Comparison of ENCODE assay signal across 2 cellular contexts in the genomic region with DNA sequence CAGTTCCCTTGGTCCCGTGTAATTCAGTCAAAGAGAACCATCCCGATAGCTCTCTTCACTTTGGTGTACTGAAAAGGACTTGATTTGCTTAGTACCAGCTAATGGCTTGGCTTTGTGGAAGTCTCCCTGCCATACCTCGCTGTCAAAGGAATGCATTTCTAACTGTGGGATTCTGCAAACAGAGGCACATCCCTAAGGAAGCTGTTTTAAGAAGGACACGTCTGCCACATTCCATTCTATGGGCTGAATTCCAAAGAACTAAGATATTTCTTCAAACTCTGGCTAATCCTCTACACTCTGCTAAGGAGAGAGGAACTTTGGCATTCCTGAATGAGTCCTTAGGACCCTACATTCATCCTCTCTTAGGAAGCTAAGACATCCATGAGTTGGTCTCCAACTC.
TF ChIP-seq lines count a peak whose summit lies in the region.

No MANE protein-coding gene starts in this region.

TF ChIP-seq in IMR-90, 13 proteins besides CTCF, POLR2A, EP300 and RAD21:
- TF ChIP-seq MAZ (IDR thresholded peaks at IDR 0.05; ENCODE audit: borderline replicate concordance, low read depth, low read length) (no peak), RFX5 (IDR thresholded peaks at IDR 0.05; ENCODE audit: low read depth, low read length) (no peak), MAFK (IDR thresholded peaks at IDR 0.05; ENCODE audit: low read depth, low read length) (no peak), RCOR1 (IDR thresholded peaks at IDR 0.05; ENCODE audit: insufficient replicate concordance, low read length) (no peak), CEBPB (IDR thresholded peaks at IDR 0.05; ENCODE audit: low read depth, low read length) (no peak), CHD1 (IDR thresholded peaks at IDR 0.05; ENCODE audit: low read depth, low read length) (no peak), MXI1 (IDR thresholded peaks at IDR 0.05; ENCODE audit: borderline replicate concordance, low read depth, low read length) (no peak), NFE2L2 (IDR thresholded peaks at IDR 0.05; ENCODE audit: low read depth, low read length) (no peak), SMC3 (IDR thresholded peaks at IDR 0.05; ENCODE audit: low read depth, low read length) (no peak), FOS (IDR thresholded peaks at IDR 0.05; ENCODE audit: low read depth, low read length) (no peak), BHLHE40 (IDR thresholded peaks at IDR 0.05; ENCODE audit: low read depth, low read length) (no peak)
- TF ChIP-seq, protein P1, sequence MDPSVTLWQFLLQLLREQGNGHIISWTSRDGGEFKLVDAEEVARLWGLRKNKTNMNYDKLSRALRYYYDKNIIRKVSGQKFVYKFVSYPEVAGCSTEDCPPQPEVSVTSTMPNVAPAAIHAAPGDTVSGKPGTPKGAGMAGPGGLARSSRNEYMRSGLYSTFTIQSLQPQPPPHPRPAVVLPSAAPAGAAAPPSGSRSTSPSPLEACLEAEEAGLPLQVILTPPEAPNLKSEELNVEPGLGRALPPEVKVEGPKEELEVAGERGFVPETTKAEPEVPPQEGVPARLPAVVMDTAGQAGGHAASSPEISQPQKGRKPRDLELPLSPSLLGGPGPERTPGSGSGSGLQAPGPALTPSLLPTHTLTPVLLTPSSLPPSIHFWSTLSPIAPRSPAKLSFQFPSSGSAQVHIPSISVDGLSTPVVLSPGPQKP (IDR thresholded peaks at IDR 0.05; ENCODE audit: borderline replicate concordance, low read depth, low read length) = no peak
- TF ChIP-seq, protein P2, sequence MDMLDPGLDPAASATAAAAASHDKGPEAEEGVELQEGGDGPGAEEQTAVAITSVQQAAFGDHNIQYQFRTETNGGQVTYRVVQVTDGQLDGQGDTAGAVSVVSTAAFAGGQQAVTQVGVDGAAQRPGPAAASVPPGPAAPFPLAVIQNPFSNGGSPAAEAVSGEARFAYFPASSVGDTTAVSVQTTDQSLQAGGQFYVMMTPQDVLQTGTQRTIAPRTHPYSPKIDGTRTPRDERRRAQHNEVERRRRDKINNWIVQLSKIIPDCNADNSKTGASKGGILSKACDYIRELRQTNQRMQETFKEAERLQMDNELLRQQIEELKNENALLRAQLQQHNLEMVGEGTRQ (IDR thresholded peaks at IDR 0.05; ENCODE audit: low read depth, low read length) = no peak

TF ChIP-seq in H1, 55 proteins besides CTCF, POLR2A, EP300 and RAD21:
- TF ChIP-seq TEAD4 (IDR thresholded peaks at IDR 0.05; ENCODE audit: low read depth, low read length) (peak; percentile 60; the same call in 1 of the 2 replicates), TAF1 (IDR thresholded peaks at IDR 0.05; ENCODE audit: low read depth, low read length) (no peak)
